In genomic region chr3:10437272-10437994, GRCh38 we compare ENCODE assay signal across 8 cellular contexts.
DNase-seq lines count a peak whose midpoint lies in the region; ATAC-seq and TF ChIP-seq lines count a peak whose summit lies in the region.

No MANE protein-coding gene starts in this region.

- H3K9me2 ChIP-seq in PC-9 (ENCODE audit: insufficient read depth) = no peaks in the 10 kb centered on the region

- peak; percentile 86 for DNase-seq in EH (ENCODE audit: low read depth)
- DNase-seq in activated T-cell treated with anti-CD3 and anti-CD28 coated beads for 48 hours (ENCODE audit: low read depth) = peak; percentile 56
- DNase-seq in lower lobe of right lung = no peak
- peak; percentile 73 for DNase-seq in stimulated activated naive CD8-positive, alpha-beta T cell treated with anti-CD3 and anti-CD28 coated beads, Interleukin-15, Interleukin-2, amounts not matched to agents 100 U/mL and 50 U/mL, for 24 hours
- no peak for DNase-seq in PC-9
- no peak for DNase-seq in left ventricle myocardium superior

- H3K4me1 ChIP-seq in lower lobe of right lung (no peaks in the 10 kb centered on the region), PC-9 (replicated peaks; ENCODE audit: insufficient read depth) (no peaks in the 10 kb centered on the region)

- intact Hi-C loops in lower lobe of right lung (cut with DNase I) (no loop called here), PC-9 (cut with micrococcal nuclease; ENCODE audit: unreplicated experiment) (no loop called here), left ventricle myocardium superior (cut with micrococcal nuclease) (no loop called here)

- CTCF ChIA-PET in PC-9 (lab: Charles Lee) = no interaction called here

- H4K20me1 ChIP-seq in PC-9 (ENCODE audit: insufficient read depth) = no peaks in the 10 kb centered on the region

- no peaks in the 10 kb centered on the region for H3K79me2 ChIP-seq in PC-9 (ENCODE audit: low read depth)

- H3K27ac ChIP-seq in lower lobe of right lung (no peak overlapping the region), PC-9 (no peak overlapping the region)

- no peaks in the 10 kb centered on the region for H3K9me3 ChIP-seq in lower lobe of right lung
- no peaks in the 10 kb centered on the region for H3K9me3 ChIP-seq in PC-9 (ENCODE audit: insufficient read depth, low read depth)

- H3K27me3 ChIP-seq in lower lobe of right lung (ENCODE audit: low read depth) = no peaks in the 10 kb centered on the region
- H3K27me3 ChIP-seq in PC-9 (ENCODE audit: insufficient read depth, low read depth) = peaks cover 77% of the 10 kb centered on the region

- H3F3A ChIP-seq in PC-9 (ENCODE audit: insufficient read depth, low read depth) = no peaks in the 10 kb centered on the region

- no peak overlapping the region for H2AFZ ChIP-seq in PC-9

- POLR2A ChIA-PET in PC-9 (lab: Charles Lee; ENCODE audit: unreplicated experiment) = no interaction called here

- H3K4me2 ChIP-seq in PC-9 = no peak overlapping the region

- BruUV-seq in PC-9 (replicated peaks; lab: Mats Ljungman, UMichigan) = no TSS peak

- peak; percentile 53 for ATAC-seq in HG03280 (IDR thresholded peaks at IDR 0.05; ENCODE audit: unreplicated experiment)
- ATAC-seq in lower lobe of right lung = peak; percentile 37 to 42
- ATAC-seq in stimulated activated naive CD8-positive, alpha-beta T cell treated with anti-CD3 and anti-CD28 coated beads, Interleukin-15, Interleukin-2, amounts not matched to agents 100 U/mL and 50 U/mL, for 24 hours = peak; percentile 80
- no peak for ATAC-seq in left ventricle myocardium superior
- ATAC-seq in GM21381 (IDR thresholded peaks at IDR 0.05; ENCODE audit: unreplicated experiment) = no peak

- no peak for TF ChIP-seq CTCF in lower lobe of right lung (IDR thresholded peaks at IDR 0.05)
- no peak for TF ChIP-seq CTCF in PC-9 (conservative IDR thresholded peaks at IDR 0.05)

- no peak overlapping the region for H3K4me3 ChIP-seq in lower lobe of right lung
- no peak overlapping the region for H3K4me3 ChIP-seq in PC-9

- H3K36me3 ChIP-seq in lower lobe of right lung = no peaks in the 10 kb centered on the region
- no peaks in the 10 kb centered on the region for H3K36me3 ChIP-seq in PC-9 (ENCODE audit: low read depth)

Comparison
In these comparisons a context has a peak if more than half of its experiments do, and no peak if none do; other contexts are left out.
1. DNase-seq: peak in EH (single experiment), activated T-cell treated with anti-CD3 and anti-CD28 coated beads for 48 hours (single experiment) and stimulated activated naive CD8-positive, alpha-beta T cell treated with anti-CD3 and anti-CD28 coated beads, Interleukin-15, Interleukin-2, amounts not matched to agents 100 U/mL and 50 U/mL, for 24 hours (single experiment); none in lower lobe of right lung (single experiment), PC-9 (0 of 2) and left ventricle myocardium superior (single experiment).
2. ATAC-seq: peak in HG03280 (single experiment), lower lobe of right lung (2 of 2) and stimulated activated naive CD8-positive, alpha-beta T cell treated with anti-CD3 and anti-CD28 coated beads, Interleukin-15, Interleukin-2, amounts not matched to agents 100 U/mL and 50 U/mL, for 24 hours (single experiment); none in left ventricle myocardium superior (single experiment) and GM21381 (single experiment).